Comparison of ENCODE assay signal across 1 cellular context in genomic region chr2:213284105-213285090, GRCh38.
TF ChIP-seq lines count a peak whose summit lies in the region.

TSS of gene SPAG16 (plus strand) at chr2:213284464.

TF ChIP-seq in HEK293, 187 proteins besides CTCF, POLR2A, EP300 and RAD21 (continued from another document):
- TF ChIP-seq, protein P1, sequence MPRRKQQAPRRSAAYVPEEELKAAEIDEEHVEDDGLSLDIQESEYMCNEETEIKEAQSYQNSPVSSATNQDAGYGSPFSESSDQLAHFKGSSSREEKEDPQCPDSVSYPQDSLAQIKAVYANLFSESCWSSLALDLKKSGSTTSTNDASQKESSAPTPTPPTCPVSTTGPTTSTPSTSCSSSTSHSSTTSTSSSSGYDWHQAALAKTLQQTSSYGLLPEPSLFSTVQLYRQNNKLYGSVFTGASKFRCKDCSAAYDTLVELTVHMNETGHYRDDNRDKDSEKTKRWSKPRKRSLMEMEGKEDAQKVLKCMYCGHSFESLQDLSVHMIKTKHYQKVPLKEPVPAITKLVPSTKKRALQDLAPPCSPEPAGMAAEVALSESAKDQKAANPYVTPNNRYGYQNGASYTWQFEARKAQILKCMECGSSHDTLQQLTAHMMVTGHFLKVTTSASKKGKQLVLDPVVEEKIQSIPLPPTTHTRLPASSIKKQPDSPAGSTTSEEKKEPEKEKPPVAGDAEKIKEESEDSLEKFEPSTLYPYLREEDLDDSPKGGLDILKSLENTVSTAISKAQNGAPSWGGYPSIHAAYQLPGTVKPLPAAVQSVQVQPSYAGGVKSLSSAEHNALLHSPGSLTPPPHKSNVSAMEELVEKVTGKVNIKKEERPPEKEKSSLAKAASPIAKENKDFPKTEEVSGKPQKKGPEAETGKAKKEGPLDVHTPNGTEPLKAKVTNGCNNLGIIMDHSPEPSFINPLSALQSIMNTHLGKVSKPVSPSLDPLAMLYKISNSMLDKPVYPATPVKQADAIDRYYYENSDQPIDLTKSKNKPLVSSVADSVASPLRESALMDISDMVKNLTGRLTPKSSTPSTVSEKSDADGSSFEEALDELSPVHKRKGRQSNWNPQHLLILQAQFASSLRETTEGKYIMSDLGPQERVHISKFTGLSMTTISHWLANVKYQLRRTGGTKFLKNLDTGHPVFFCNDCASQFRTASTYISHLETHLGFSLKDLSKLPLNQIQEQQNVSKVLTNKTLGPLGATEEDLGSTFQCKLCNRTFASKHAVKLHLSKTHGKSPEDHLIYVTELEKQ (tag by site-specific recombination; IDR thresholded peaks at IDR 0.05; ENCODE audit: borderline replicate concordance) = no peak
- peak; percentile 59; the same call in 1 of the 2 replicates for TF ChIP-seq KLF9 (tag by site-specific recombination; IDR thresholded peaks at IDR 0.05; ENCODE audit: low read depth)
- TF ChIP-seq ZBTB20 (tag by site-specific recombination; IDR thresholded peaks at IDR 0.05) = no peak
- TF ChIP-seq ZNF670 (tag by site-specific recombination; IDR thresholded peaks at IDR 0.05; ENCODE audit: low read depth) = no peak
- TF ChIP-seq EGR2 (tag by site-specific recombination; IDR thresholded peaks at IDR 0.05; ENCODE audit: low read depth) = peak; percentile 79
- TF ChIP-seq ZNF132 (tag by site-specific recombination; IDR thresholded peaks at IDR 0.05; ENCODE audit: borderline replicate concordance) = no peak
- TF ChIP-seq ZNF366 (tag by site-specific recombination; conservative IDR thresholded peaks at IDR 0.05) = no peak
- TF ChIP-seq, protein P2, sequence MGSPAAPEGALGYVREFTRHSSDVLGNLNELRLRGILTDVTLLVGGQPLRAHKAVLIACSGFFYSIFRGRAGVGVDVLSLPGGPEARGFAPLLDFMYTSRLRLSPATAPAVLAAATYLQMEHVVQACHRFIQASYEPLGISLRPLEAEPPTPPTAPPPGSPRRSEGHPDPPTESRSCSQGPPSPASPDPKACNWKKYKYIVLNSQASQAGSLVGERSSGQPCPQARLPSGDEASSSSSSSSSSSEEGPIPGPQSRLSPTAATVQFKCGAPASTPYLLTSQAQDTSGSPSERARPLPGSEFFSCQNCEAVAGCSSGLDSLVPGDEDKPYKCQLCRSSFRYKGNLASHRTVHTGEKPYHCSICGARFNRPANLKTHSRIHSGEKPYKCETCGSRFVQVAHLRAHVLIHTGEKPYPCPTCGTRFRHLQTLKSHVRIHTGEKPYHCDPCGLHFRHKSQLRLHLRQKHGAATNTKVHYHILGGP (tag by site-specific recombination; IDR thresholded peaks at IDR 0.05) = no peak
- TF ChIP-seq ZNF19 (tag by site-specific recombination; IDR thresholded peaks at IDR 0.05; ENCODE audit: low read depth) = no peak
- TF ChIP-seq ZNF544 (tag by site-specific recombination; IDR thresholded peaks at IDR 0.05) = no peak
- TF ChIP-seq GLI2 (tag by site-specific recombination; IDR thresholded peaks at IDR 0.05; ENCODE audit: borderline replicate concordance, low read depth) = no peak
- no peak for TF ChIP-seq ZFP41 (tag by site-specific recombination; IDR thresholded peaks at IDR 0.05; ENCODE audit: borderline replicate concordance)
- peak; percentile 65 for TF ChIP-seq KLF1 (tag by site-specific recombination; IDR thresholded peaks at IDR 0.05)
- no peak for TF ChIP-seq ZNF112 (tag by site-specific recombination; IDR thresholded peaks at IDR 0.05)
- 0 out of 2 replicates have a peak, but pooled peaks have one; percentile 63 for TF ChIP-seq REPIN1 (tag by site-specific recombination; IDR thresholded peaks at IDR 0.05; ENCODE audit: low read depth)
- TF ChIP-seq GFI1B (tag by site-specific recombination; IDR thresholded peaks at IDR 0.05) = no peak
- TF ChIP-seq ZIC2 (tag by site-specific recombination; IDR thresholded peaks at IDR 0.05) = peak; percentile 65
- no peak for TF ChIP-seq ZNF555 (tag by site-specific recombination; conservative IDR thresholded peaks at IDR 0.05)
- TF ChIP-seq ZNF600 (tag by site-specific recombination; IDR thresholded peaks at IDR 0.05) = no peak
- 0 out of 2 replicates have a peak, but pooled peaks have one; percentile 35 for TF ChIP-seq ZSCAN5A (tag by site-specific recombination; IDR thresholded peaks at IDR 0.05)
- no peak for TF ChIP-seq RBAK (tag by site-specific recombination; IDR thresholded peaks at IDR 0.05)
- no peak for TF ChIP-seq ZNF274 (IDR thresholded peaks at IDR 0.05; ENCODE audit: low read length)
- no peak for TF ChIP-seq ZNF274 (tag by site-specific recombination; IDR thresholded peaks at IDR 0.05; ENCODE audit: borderline replicate concordance)
- TF ChIP-seq ZNF610 (tag by site-specific recombination; IDR thresholded peaks at IDR 0.05; ENCODE audit: borderline replicate concordance) = no peak; the same call in 1 of the 2 replicates
- TF ChIP-seq ZNF24 (tag by site-specific recombination; IDR thresholded peaks at IDR 0.05) = no peak
- TF ChIP-seq ZNF561 (tag by site-specific recombination; IDR thresholded peaks at IDR 0.05; ENCODE audit: borderline replicate concordance) = peak; percentile 58; the same call in 1 of the 2 replicates
- no peak; the same call in 1 of the 2 replicates for TF ChIP-seq ZNF423 (tag by site-specific recombination; IDR thresholded peaks at IDR 0.05)
- TF ChIP-seq YY2 (tag by site-specific recombination; IDR thresholded peaks at IDR 0.05) = peak; percentile 72
- TF ChIP-seq WT1 (tag by site-specific recombination; IDR thresholded peaks at IDR 0.05) = peak; percentile 80
- TF ChIP-seq ZNF776 (tag by site-specific recombination; IDR thresholded peaks at IDR 0.05; ENCODE audit: borderline replicate concordance) = no peak
- no peak for TF ChIP-seq ZBTB21 (tag by site-specific recombination; IDR thresholded peaks at IDR 0.05)
- no peak; the same call in 1 of the 2 replicates for TF ChIP-seq ZBTB11 (tag by site-specific recombination; conservative IDR thresholded peaks at IDR 0.05; ENCODE audit: low read depth)
- TF ChIP-seq ZNF140 (tag by site-specific recombination; IDR thresholded peaks at IDR 0.05) = no peak
- TF ChIP-seq TCF7L2 (IDR thresholded peaks at IDR 0.05; ENCODE audit: borderline replicate concordance, low read depth, low read length) = 0 out of 2 replicates have a peak, but pooled peaks have one; percentile 50
- no peak for TF ChIP-seq GLI4 (tag by site-specific recombination; IDR thresholded peaks at IDR 0.05)
- peak; percentile 32 for TF ChIP-seq SETDB1 (IDR thresholded peaks at IDR 0.05; ENCODE audit: insufficient read length, low read length)
- TF ChIP-seq ZNF585B (tag by site-specific recombination; IDR thresholded peaks at IDR 0.05) = no peak
- no peak for TF ChIP-seq ZNF324 (tag by site-specific recombination; IDR thresholded peaks at IDR 0.05)
- no peak for TF ChIP-seq ZNF148 (tag by site-specific recombination; IDR thresholded peaks at IDR 0.05; ENCODE audit: borderline replicate concordance)
- TF ChIP-seq ZNF792 (tag by site-specific recombination; IDR thresholded peaks at IDR 0.05) = no peak
- TF ChIP-seq, protein P3, sequence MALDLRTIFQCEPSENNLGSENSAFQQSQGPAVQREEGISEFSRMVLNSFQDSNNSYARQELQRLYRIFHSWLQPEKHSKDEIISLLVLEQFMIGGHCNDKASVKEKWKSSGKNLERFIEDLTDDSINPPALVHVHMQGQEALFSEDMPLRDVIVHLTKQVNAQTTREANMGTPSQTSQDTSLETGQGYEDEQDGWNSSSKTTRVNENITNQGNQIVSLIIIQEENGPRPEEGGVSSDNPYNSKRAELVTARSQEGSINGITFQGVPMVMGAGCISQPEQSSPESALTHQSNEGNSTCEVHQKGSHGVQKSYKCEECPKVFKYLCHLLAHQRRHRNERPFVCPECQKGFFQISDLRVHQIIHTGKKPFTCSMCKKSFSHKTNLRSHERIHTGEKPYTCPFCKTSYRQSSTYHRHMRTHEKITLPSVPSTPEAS (tag by site-specific recombination; IDR thresholded peaks at IDR 0.05) = no peak
- peak; percentile 76 for TF ChIP-seq ZXDB (tag by site-specific recombination; IDR thresholded peaks at IDR 0.05)
- TF ChIP-seq, protein P4, sequence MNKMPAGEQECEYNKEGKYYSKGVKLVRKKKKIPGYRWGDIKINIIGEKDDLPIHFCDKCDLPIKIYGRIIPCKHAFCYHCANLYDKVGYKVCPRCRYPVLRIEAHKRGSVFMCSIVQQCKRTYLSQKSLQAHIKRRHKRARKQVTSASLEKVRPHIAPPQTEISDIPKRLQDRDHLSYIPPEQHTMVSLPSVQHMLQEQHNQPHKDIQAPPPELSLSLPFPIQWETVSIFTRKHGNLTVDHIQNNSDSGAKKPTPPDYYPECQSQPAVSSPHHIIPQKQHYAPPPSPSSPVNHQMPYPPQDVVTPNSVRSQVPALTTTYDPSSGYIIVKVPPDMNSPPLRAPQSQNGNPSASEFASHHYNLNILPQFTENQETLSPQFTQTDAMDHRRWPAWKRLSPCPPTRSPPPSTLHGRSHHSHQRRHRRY (tag by site-specific recombination; IDR thresholded peaks at IDR 0.05) = no peak
- no peak for TF ChIP-seq ZNF292 (tag by site-specific recombination; IDR thresholded peaks at IDR 0.05; ENCODE audit: borderline replicate concordance, low read depth)
- 0 out of 2 replicates have a peak, but pooled peaks have one; percentile 22 for TF ChIP-seq SCRT2 (tag by site-specific recombination; IDR thresholded peaks at IDR 0.05)
